ENCODE assay signal across 14 cellular contexts in genomic region chr21:35212393-35213127, GRCh38.
A peak's percentile ranks its signal among the peaks of the same experiment; 100 is the strongest.
DNase-seq lines count a peak whose midpoint lies in the region; ATAC-seq and TF ChIP-seq lines count a peak whose summit lies in the region.
"Had no signal": no experiment of that assay in that cellular context is flagged by ENCODE, and none has a peak within 500 bp of the region (broad histone marks: within the 10 kb centered on the region; RNA-seq: fewer than 3 reads in every experiment).

No MANE protein-coding gene starts in this region.

- H3K36me3 ChIP-seq in BJ (ENCODE audit: control insufficient read depth, insufficient read depth, low read length) (no peaks in the 10 kb centered on the region), mucosa of descending colon (ENCODE audit: low read depth) (no peaks in the 10 kb centered on the region), tibial artery (no peaks in the 10 kb centered on the region)
- H3K36me3 ChIP-seq: neural progenitor cell had no signal

- DNase-seq in BJ (ENCODE audit: low read depth) (peak; percentile 42), MV-4-11 (lab: John Stamatoyannopoulos, UW) (peak; percentile 46), epithelial cell of esophagus (ENCODE audit: low read depth) (peak; percentile 73), mucosa of descending colon (no peak), tibial artery (no peak), NOMO-1 (lab: John Stamatoyannopoulos, UW; ENCODE audit: unreplicated experiment in 2 of 2) (no peak)
- DNase-seq in stimulated activated CD8-positive, alpha-beta memory T cell treated with anti-CD3 and anti-CD28 coated beads, Interleukin-4, amount 100 ng/mL, for 48 hours: no peak
- DNase-seq in stimulated activated naive CD4-positive, alpha-beta T cell treated with Interleukin-2 at 50 U/mL for 16 hours (lab: John Stamatoyannopoulos, UW): no peak
- DNase-seq: activated B cell treated with CpG ODN at 0.5 μM for 24 hours; activated CD8-positive, alpha-beta memory T cell treated with anti-CD3 and anti-CD28 coated beads, Interleukin-2, amount 50 U/mL, for 4 hours; GDM1; NCI-H69 had no signal

- H3K4me1 ChIP-seq in mucosa of descending colon (ENCODE audit: low read depth) (no peaks in the 10 kb centered on the region), tibial artery (peaks cover 0 to 20% (median 0%) of the 10 kb centered on the region in 4 donors)

- CTCF ChIA-PET in BJ (lab: Yijun Ruan, JAX): no interaction called here

- H3K4me3 ChIP-seq in BJ (ENCODE audit: low read depth, low read length) (no peak overlapping the region), epithelial cell of esophagus (ENCODE audit: low read length) (no peak overlapping the region), mucosa of descending colon (no peak overlapping the region), tibial artery (no peak overlapping the region)
- H3K4me3 ChIP-seq: neural progenitor cell, SK-N-MC had no signal

- TF ChIP-seq CTCF in BJ (IDR thresholded peaks at IDR 0.05; ENCODE audit: insufficient read depth, low read depth, low read length) (no peak), epithelial cell of esophagus (IDR thresholded peaks at IDR 0.05; ENCODE audit: insufficient read depth, low read depth, low read length, missing control alignments) (no peak), mucosa of descending colon (IDR thresholded peaks at IDR 0.05) (no peak), tibial artery (IDR thresholded peaks at IDR 0.05) (no peak)

- ATAC-seq in mucosa of descending colon: peak; percentile 34

- POLR2A ChIA-PET in BJ (lab: Charles Lee): no interaction called here

- H3K27ac ChIP-seq in tibial artery: no peak overlapping the region
- H3K27ac ChIP-seq: neural progenitor cell, SK-N-MC had no signal

- intact Hi-C loops in mucosa of descending colon (cut with DNase I, micrococcal nuclease): no loop called here
- intact Hi-C loops in tibial artery (cut with DNase I; ENCODE audit: low total_unique reads): no loop called here

- H3K27me3 ChIP-seq in BJ (ENCODE audit: control insufficient read depth, insufficient read depth, low read length): no peaks in the 10 kb centered on the region
- H3K27me3 ChIP-seq in tibial artery: no peaks in the 10 kb centered on the region
- H3K27me3 ChIP-seq: neural progenitor cell had no signal

- H3K9me3 ChIP-seq in mucosa of descending colon (no peaks in the 10 kb centered on the region), tibial artery (no peaks in the 10 kb centered on the region)

Comparison
In these comparisons a context has a peak if more than half of its experiments do, and no peak if none do; other contexts are left out.
1. DNase-seq: peak in BJ (single experiment), MV-4-11 (single experiment) and epithelial cell of esophagus (single experiment); none in mucosa of descending colon (0 of 3), tibial artery (0 of 2), stimulated activated CD8-positive, alpha-beta memory T cell treated with anti-CD3 and anti-CD28 coated beads, Interleukin-4, amount 100 ng/mL, for 48 hours (single experiment), NOMO-1 (0 of 2) and stimulated activated naive CD4-positive, alpha-beta T cell treated with Interleukin-2 at 50 U/mL for 16 hours (single experiment).